1 cellular context compared by ENCODE assay signal in genomic region chr19:10321874-10322835, GRCh38.
TF ChIP-seq lines count a peak whose summit lies in the region.

No MANE protein-coding gene starts in this region.

TF ChIP-seq in HEK293, 187 proteins besides CTCF, POLR2A, EP300 and RAD21:
- TF ChIP-seq GLIS2 (tag by site-specific recombination; IDR thresholded peaks at IDR 0.05) (peak; percentile 41), ZBTB8A (tag by site-specific recombination; IDR thresholded peaks at IDR 0.05) (peak; percentile 64), KLF1 (tag by site-specific recombination; IDR thresholded peaks at IDR 0.05) (peak; percentile 66; the same call in 1 of the 2 replicates), KLF8 (tag by site-specific recombination; IDR thresholded peaks at IDR 0.05) (peak; percentile 56; the same call in 1 of the 2 replicates), ZFP41 (tag by site-specific recombination; IDR thresholded peaks at IDR 0.05; ENCODE audit: borderline replicate concordance) (no peak), ZSCAN4 (tag by site-specific recombination; IDR thresholded peaks at IDR 0.05) (peak; percentile 90), BCL11B (tag by site-specific recombination; IDR thresholded peaks at IDR 0.05; ENCODE audit: low read depth) (no peak)
- TF ChIP-seq, protein P1, sequence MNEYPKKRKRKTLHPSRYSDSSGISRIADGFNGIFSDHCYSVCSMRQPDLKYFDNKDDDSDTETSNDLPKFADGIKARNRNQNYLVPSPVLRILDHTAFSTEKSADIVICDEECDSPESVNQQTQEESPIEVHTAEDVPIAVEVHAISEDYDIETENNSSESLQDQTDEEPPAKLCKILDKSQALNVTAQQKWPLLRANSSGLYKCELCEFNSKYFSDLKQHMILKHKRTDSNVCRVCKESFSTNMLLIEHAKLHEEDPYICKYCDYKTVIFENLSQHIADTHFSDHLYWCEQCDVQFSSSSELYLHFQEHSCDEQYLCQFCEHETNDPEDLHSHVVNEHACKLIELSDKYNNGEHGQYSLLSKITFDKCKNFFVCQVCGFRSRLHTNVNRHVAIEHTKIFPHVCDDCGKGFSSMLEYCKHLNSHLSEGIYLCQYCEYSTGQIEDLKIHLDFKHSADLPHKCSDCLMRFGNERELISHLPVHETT (tag by site-specific recombination; IDR thresholded peaks at IDR 0.05): peak; percentile 19; the same call in 1 of the 2 replicates
